ENCODE assay signal across 27 cellular contexts in the genomic region with DNA sequence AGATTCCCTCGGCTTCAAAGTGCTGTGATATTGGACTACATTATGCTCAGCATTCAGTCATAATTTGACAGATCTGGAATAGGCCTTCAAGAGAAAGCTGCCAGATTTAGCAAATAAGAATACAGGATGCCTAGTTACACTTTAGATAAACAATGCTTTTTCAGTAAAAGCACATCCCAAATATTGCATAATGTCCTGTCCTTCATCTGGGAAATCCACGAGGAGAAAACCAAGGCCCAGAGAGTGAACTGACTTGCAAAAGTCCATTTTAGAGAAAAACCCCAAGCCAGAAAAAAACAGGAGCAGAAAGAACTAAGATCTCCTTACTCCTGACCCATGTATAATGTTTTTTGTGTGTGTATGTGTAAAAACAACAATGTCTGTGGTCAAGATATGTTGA. TPM values are rescaled to one million over a fixed set of nuclear protein-coding genes. Genes with fewer than 3 reads are reported as not detected.
DNase-seq lines count a peak whose midpoint lies in the region; ATAC-seq and TF ChIP-seq lines count a peak whose summit lies in the region.
"Had no signal": no experiment of that assay in that cellular context is flagged by ENCODE, and none has a peak within 500 bp of the region (broad histone marks: within the 10 kb centered on the region; RNA-seq: fewer than 3 reads in every experiment).

No MANE protein-coding gene starts in this region.

- 39% methylated on average over 2 of the region's 2 CpGs for WGBS in right lobe of liver (ENCODE audit: insufficient coverage, low coverage, low lambda C conversion rate, missing lambda C conversion rate)
- 71% methylated on average over 2 of the region's 2 CpGs for WGBS in smooth muscle cell (ENCODE audit: low lambda C conversion rate)

- peaks cover 29% of the 10 kb centered on the region for H3K4me1 ChIP-seq in Caco-2
- peaks cover 59% of the 10 kb centered on the region for H3K4me1 ChIP-seq in Karpas-422 (ENCODE audit: low read length)
- H3K4me1 ChIP-seq in right lobe of liver: peaks cover 0 to 47% (median 22%) of the 10 kb centered on the region in 4 donors
- H3K4me1 ChIP-seq in smooth muscle cell (ENCODE audit: low read depth): no peaks in the 10 kb centered on the region
- H3K4me1 ChIP-seq in BE2C: no peaks in the 10 kb centered on the region

- H3K9ac ChIP-seq in Karpas-422 (ENCODE audit: low read length): no peak overlapping the region
- H3K9ac ChIP-seq in smooth muscle cell (ENCODE audit: low read depth): no peak overlapping the region
- H3K9ac ChIP-seq: BLaER1 treated with 17β-estradiol and CSF1 and Interleukin-3, amounts not matched to agents 10 nM and 100 nM had no signal

- H3K9me3 Mint-ChIP-seq in Caco-2 (ENCODE audit: unreplicated experiment): peaks cover 10% of the 10 kb centered on the region
- H3K9me3 Mint-ChIP-seq: CD4-positive, alpha-beta memory T cell had no signal

- H3K36me3 ChIP-seq in Caco-2 (ENCODE audit: control insufficient read depth, insufficient read depth, low read length) (no peaks in the 10 kb centered on the region; the same call in 1 of the 2 replicates), Karpas-422 (ENCODE audit: insufficient read depth, low read length) (no peaks in the 10 kb centered on the region), right lobe of liver (no peaks in the 10 kb centered on the region), smooth muscle cell (ENCODE audit: low read depth) (no peaks in the 10 kb centered on the region), BE2C (no peaks in the 10 kb centered on the region)
- H3K36me3 ChIP-seq: Peyer's patch had no signal

- CTCF ChIA-PET in Caco-2 (lab: Charles Lee): interaction anchor here (1.2 kb wide), 1 partner anchor 54 kb away, joined by 5 read pairs; no protein-coding TSS in a partner anchor

- H3K27me3 Mint-ChIP-seq in Caco-2 (ENCODE audit: insufficient read depth, unreplicated experiment): no peaks in the 10 kb centered on the region

- H3K79me2 ChIP-seq in Karpas-422 (ENCODE audit: low read length): no peaks in the 10 kb centered on the region
- H3K79me2 ChIP-seq in smooth muscle cell (ENCODE audit: low read depth): no peaks in the 10 kb centered on the region

- no peak for TF ChIP-seq POLR2A in right lobe of liver (IDR thresholded peaks at IDR 0.05)

- H4K20me1 ChIP-seq in Karpas-422 (ENCODE audit: insufficient read depth, low read depth, low read length): no peaks in the 10 kb centered on the region
- no peaks in the 10 kb centered on the region for H4K20me1 ChIP-seq in smooth muscle cell (ENCODE audit: low read depth)
- H4K20me1 ChIP-seq: BLaER1 treated with 17β-estradiol and CSF1 and Interleukin-3, amounts not matched to agents 10 nM and 100 nM had no signal

- H3K4me3 Mint-ChIP-seq in Caco-2 (ENCODE audit: unreplicated experiment): no peak overlapping the region
- H3K4me3 Mint-ChIP-seq: CD4-positive, alpha-beta memory T cell had no signal

- DNase-seq in Caco-2 (no peak), Karpas-422 (no peak), right lobe of liver (no peak), smooth muscle cell (lab: John Stamatoyannopoulos, UW; ENCODE audit: unreplicated experiment) (no peak), glomerular visceral epithelial cell (ENCODE audit: extremely low spot score) (no peak), BE2C (no peak), NCI-H146 (lab: John Stamatoyannopoulos, UW) (no peak)
- DNase-seq: CD4-positive, alpha-beta memory T cell; COR-L47; DMS 273 treated with DMSO at 0.1 percent for 48 hours; DMS79; GF-D8; IMR-90; KG1; MM.1S; NCI-H1694 treated with DMSO at 0.1 percent for 48 hours; NCI-H2081; NCI-H226; NCI-H510A; NCI-H69; OCI-M1; Peyer's patch; SIG-M5 had no signal

- no peaks in the 10 kb centered on the region for H3K9me3 ChIP-seq in Caco-2
- no peaks in the 10 kb centered on the region for H3K9me3 ChIP-seq in Karpas-422 (ENCODE audit: low read length)
- H3K9me3 ChIP-seq in right lobe of liver: no peaks in the 10 kb centered on the region
- no peaks in the 10 kb centered on the region for H3K9me3 ChIP-seq in smooth muscle cell (replicated peaks; ENCODE audit: low read depth)
- no peaks in the 10 kb centered on the region for H3K9me3 ChIP-seq in BE2C
- H3K9me3 ChIP-seq: Peyer's patch had no signal

- no TSS peak for BruUV-seq in Caco-2 (replicated peaks; lab: Mats Ljungman, UMichigan)

- H3K27ac ChIP-seq in Karpas-422 (ENCODE audit: low read length): 0 out of 2 replicates have a peak overlapping the region, but pooled peaks have one; percentile 8
- H3K27ac ChIP-seq in right lobe of liver: peak overlapping the region; percentile 49 to 77 (median 72)
- peak overlapping the region; percentile 57 for H3K27ac ChIP-seq in smooth muscle cell (ENCODE audit: low read depth)
- H3K27ac ChIP-seq: BLaER1 treated with 17β-estradiol and CSF1 and Interleukin-3, amounts not matched to agents 10 nM and 100 nM; Peyer's patch; SK-N-MC had no signal

- H3K4me3 ChIP-seq in Caco-2 (ENCODE audit: low read depth, low read length) (no peak overlapping the region), Karpas-422 (ENCODE audit: low read length) (no peak overlapping the region), right lobe of liver (no peak overlapping the region), smooth muscle cell (no peak overlapping the region), BE2C (ENCODE audit: low read depth, low read length) (no peak overlapping the region)
- H3K4me3 ChIP-seq: BLaER1 treated with 17β-estradiol and CSF1 and Interleukin-3, amounts not matched to agents 10 nM and 100 nM; Peyer's patch; SK-N-MC had no signal

- no peaks in the 10 kb centered on the region for H3F3A ChIP-seq in smooth muscle cell (ENCODE audit: low read depth)

- TF ChIP-seq CTCF in Caco-2 (IDR thresholded peaks at IDR 0.05; ENCODE audit: insufficient read depth in 1 of 2, low read depth in 1 of 2, low read length in 1 of 2, severe bottlenecking in 1 of 2, unreplicated experiment in 1 of 2) (no peak), right lobe of liver (IDR thresholded peaks at IDR 0.05) (no peak), smooth muscle cell (IDR thresholded peaks at IDR 0.05; ENCODE audit: borderline replicate concordance, insufficient read depth, poor library complexity, severe bottlenecking) (no peak), BE2C (IDR thresholded peaks at IDR 0.05; ENCODE audit: low read depth, low read length) (no peak)

- H3K9me2 ChIP-seq in Karpas-422 (replicated peaks; ENCODE audit: insufficient read depth, low read length): no peaks in the 10 kb centered on the region

- H3K4me2 ChIP-seq in Karpas-422 (ENCODE audit: low read depth, low read length, poor library complexity, severe bottlenecking) (no peak overlapping the region), smooth muscle cell (peak overlapping the region; percentile 37)
- H3K4me2 ChIP-seq: BLaER1 treated with 17β-estradiol and CSF1 and Interleukin-3, amounts not matched to agents 10 nM and 100 nM had no signal

- peak overlapping the region; percentile 71 for H3K27ac Mint-ChIP-seq in Caco-2 (ENCODE audit: unreplicated experiment)
- H3K27ac Mint-ChIP-seq: CD4-positive, alpha-beta memory T cell had no signal

- H3K36me3 Mint-ChIP-seq in Caco-2 (ENCODE audit: insufficient read depth, unreplicated experiment): peaks cover 8% of the 10 kb centered on the region
- H3K36me3 Mint-ChIP-seq: CD4-positive, alpha-beta memory T cell had no signal

- intact Hi-C loops in Caco-2 (cut with micrococcal nuclease; ENCODE audit: unreplicated experiment) (no loop called here), right lobe of liver (cut with DNase I) (no loop called here)

- peak in 3 of 4 donors; percentile 9 to 47 (median 25) for ATAC-seq in right lobe of liver

- H2AFZ ChIP-seq in Karpas-422 (ENCODE audit: low read length): peak overlapping the region; percentile 31; the same call in 1 of the 2 replicates
- no peak overlapping the region for H2AFZ ChIP-seq in smooth muscle cell (ENCODE audit: low read depth)

- POLR2A ChIA-PET in Caco-2 (lab: Charles Lee): no interaction called here

- H3K4me1 Mint-ChIP-seq in Caco-2 (ENCODE audit: low read depth, unreplicated experiment): peaks cover 32% of the 10 kb centered on the region

- no peaks in the 10 kb centered on the region for H3K27me3 ChIP-seq in Caco-2 (replicated peaks; ENCODE audit: control insufficient read depth, insufficient read depth, low read length)
- H3K27me3 ChIP-seq in Karpas-422 (ENCODE audit: low read length): no peaks in the 10 kb centered on the region
- H3K27me3 ChIP-seq in right lobe of liver: no peaks in the 10 kb centered on the region
- H3K27me3 ChIP-seq in smooth muscle cell (ENCODE audit: low read depth): no peaks in the 10 kb centered on the region
- H3K27me3 ChIP-seq in BE2C: no peaks in the 10 kb centered on the region
- H3K27me3 ChIP-seq: BLaER1 treated with 17β-estradiol and CSF1 and Interleukin-3, amounts not matched to agents 10 nM and 100 nM; Peyer's patch had no signal

RNA-seq across cellular contexts. Expression of gene BLNK, which starts 12.0 kb away (rescaled TPM):
- total RNA-seq in Caco-2 (2022) (0.30 and 0.36 TPM in 2 replicates), right lobe of liver (10 to 100 TPM in 5 of 6 experiments, 1 to 10 TPM in 1; 9.9 to 47.7 (median 20.9) TPM), smooth muscle cell (1.3 and 6.1 TPM in 2 replicates)
- 51.7 and 99.1 TPM in 2 replicates for total RNA-seq in Karpas-422 (2014; rRNA removed; shearing (Covaris generic); ENCODE audit: low replicate concordance)
- polyA plus RNA-seq in smooth muscle cell: 1.3 and 2.5 TPM in 2 replicates
- polyA plus RNA-seq in BE2C (2012; ENCODE audit: insufficient read depth, insufficient read length, low read depth): 2.0 TPM
- total RNA-seq: A172, IMR-90 had no signal
- polyA plus RNA-seq: IMR-90 had no signal

RNA-seq across cellular contexts. Expression of gene DNTT, which starts 20.9 kb away (rescaled TPM):
- total RNA-seq in Caco-2 (2022): not detected in 2 replicates
- total RNA-seq in Karpas-422 (2014; rRNA removed; shearing (Covaris generic); ENCODE audit: low replicate concordance): not detected in 2 replicates
- total RNA-seq in right lobe of liver: not detected
- not detected in 2 replicates for total RNA-seq in smooth muscle cell
- polyA plus RNA-seq in smooth muscle cell: not detected in 2 replicates
- not detected for polyA plus RNA-seq in BE2C (2012; ENCODE audit: insufficient read depth, insufficient read length, low read depth)
- total RNA-seq: A172; CD4-positive, alpha-beta memory T cell; H4; IMR-90; Peyer's patch had no signal
- polyA plus RNA-seq: CD4-positive, alpha-beta memory T cell; IMR-90 had no signal

Comparison
In these comparisons a context has a peak if more than half of its experiments do, and no peak if none do; other contexts are left out.
1. H3K27ac ChIP-seq: peak in every context shown above with its lines; median percentile 72 in right lobe of liver; 57 in smooth muscle cell; 8 in Karpas-422.